ENCODE assay signal across 22 cellular contexts in genomic region chr10:100053686-100054460, GRCh38. TPM values are rescaled to one million over a fixed set of nuclear protein-coding genes. Genes with fewer than 3 reads are reported as not detected.
"Had no signal": no experiment of that assay in that cellular context is flagged by ENCODE, and none has a peak within 500 bp of the region (broad histone marks: within the 10 kb centered on the region; RNA-seq: fewer than 3 reads in every experiment).

No MANE protein-coding gene starts in this region.

- H3K4me1 Mint-ChIP-seq: naive B cell, nephron had no signal

- H3K27ac ChIP-seq: colonic mucosa, hepatocyte, right atrium auricular region, tibial artery, upper lobe of left lung, uterus had no signal

- H3K36me3 Mint-ChIP-seq: naive B cell had no signal

- H3K36me3 ChIP-seq: colonic mucosa, right atrium auricular region, tibial artery, upper lobe of left lung, uterus had no signal

- H3K27ac Mint-ChIP-seq: naive B cell, nephron had no signal

- H3K9me3 ChIP-seq: colonic mucosa had no signal

- ATAC-seq: left colon; left ventricle myocardium superior; stimulated activated naive CD8-positive, alpha-beta T cell treated with anti-CD3 and anti-CD28 coated beads, Interleukin-15, Interleukin-2, amounts not matched to agents 100 U/mL and 50 U/mL, for 24 hours had no signal

- H3K79me2 ChIP-seq: hepatocyte had no signal

- H3K27me3 ChIP-seq: colonic mucosa, hepatocyte, right atrium auricular region, upper lobe of left lung, uterus had no signal

- H3K4me3 Mint-ChIP-seq: nephron had no signal

- H3K4me1 ChIP-seq: colonic mucosa, right atrium auricular region, tibial artery, upper lobe of left lung, uterus had no signal

- H3K4me3 ChIP-seq: colonic mucosa, hepatocyte, lung, right atrium auricular region, tibial artery, upper lobe of left lung, uterus had no signal

- DNase-seq: colonic mucosa; dermis blood vessel endothelial cell; foreskin melanocyte; left colon; left ventricle myocardium superior; mesenchymal stem cell; naive B cell; small intestine; stimulated activated CD4-positive, alpha-beta T cell treated with anti-CD3 and anti-CD28 coated beads, Interleukin-2, amount 100 ng/mL, for 48 hours; stimulated activated naive CD8-positive, alpha-beta T cell treated with anti-CD3 and anti-CD28 coated beads, Interleukin-15, Interleukin-2, amounts not matched to agents 100 U/mL and 50 U/mL, for 24 hours; tibial artery; upper lobe of left lung; uterus had no signal

- H3K4me2 ChIP-seq: hepatocyte had no signal

- H2AFZ ChIP-seq: hepatocyte had no signal

RNA-seq across cellular contexts. Expression of gene CPN1, which starts 27.8 kb away (rescaled TPM):
- total RNA-seq: colonic mucosa, dermis blood vessel endothelial cell, kidney epithelial cell, left colon, left ventricle myocardium superior, lung, omental fat pad, pulmonary artery endothelial cell, right atrium auricular region, temporal lobe, upper lobe of left lung, uterus had no signal
- polyA plus RNA-seq: esophagus, lung, small intestine had no signal
